Comparison of ENCODE assay signal across 23 cellular contexts in genomic region chr1:61420909-61421835, GRCh38.
DNase-seq lines count a peak whose midpoint lies in the region; ATAC-seq and TF ChIP-seq lines count a peak whose summit lies in the region.
"Had no signal": no experiment of that assay in that cellular context is flagged by ENCODE, and none has a peak within 500 bp of the region (broad histone marks: within the 10 kb centered on the region; RNA-seq: fewer than 3 reads in every experiment).

No MANE protein-coding gene starts in this region.

- H3K4me2 ChIP-seq in MM.1S (ENCODE audit: low read depth, low read length), result peak overlapping the region; percentile 70; the same call in 1 of the 2 replicates
- H3K4me2 ChIP-seq: BLaER1 had no signal

- no peak overlapping the region for H2AFZ ChIP-seq in MM.1S (ENCODE audit: low read length)

- in situ Hi-C loops in transverse colon (cut with MboI; ENCODE audit: low pct_ligation_motif_present in 1 of 4, low pct_unique_long_range_greater_than_20kb in 1 of 4, low sequenced_read_pairs in 3 of 4), result no loop called here

- H3K9me3 ChIP-seq in MM.1S (replicated peaks; ENCODE audit: insufficient read depth, low read length) (no peaks in the 10 kb centered on the region), heart right ventricle (no peaks in the 10 kb centered on the region), transverse colon (no peaks in the 10 kb centered on the region), prostate gland (no peaks in the 10 kb centered on the region)
- H3K9me3 ChIP-seq: BLaER1, Caco-2, SJCRH30 had no signal

- TF ChIP-seq POLR2A in transverse colon (IDR thresholded peaks at IDR 0.05) (no peak), prostate gland (IDR thresholded peaks at IDR 0.05) (no peak)

- H3K27me3 Mint-ChIP-seq in nephron (ENCODE audit: low read depth), result no peaks in the 10 kb centered on the region
- H3K27me3 Mint-ChIP-seq: CD4-positive, alpha-beta T cell had no signal

- H3K4me3 Mint-ChIP-seq in nephron, result no peak overlapping the region
- H3K4me3 Mint-ChIP-seq: CD4-positive, alpha-beta T cell had no signal

- peak overlapping the region in 2 of 3 experiments; percentile 48 to 57 for H3K27ac Mint-ChIP-seq in nephron
- H3K27ac Mint-ChIP-seq: CD4-positive, alpha-beta T cell had no signal

- intact Hi-C loops in heart right ventricle (cut with DNase I), result no loop called here
- intact Hi-C loops in transverse colon (cut with DNase I; ENCODE audit: low total_unique reads), result no loop called here
- intact Hi-C loops in prostate gland (cut with DNase I), result no loop called here

- peaks cover 31% of the 10 kb centered on the region for H3K36me3 Mint-ChIP-seq in nephron (ENCODE audit: low read depth)

- H3K4me3 ChIP-seq in MM.1S (ENCODE audit: low read length) (no peak overlapping the region), heart right ventricle (no peak overlapping the region), transverse colon (no peak overlapping the region), prostate gland (no peak overlapping the region)
- H3K4me3 ChIP-seq: BLaER1, K562, SJCRH30 had no signal

- H3K4me1 ChIP-seq in MM.1S (ENCODE audit: low read length) (peaks cover 36% of the 10 kb centered on the region), heart right ventricle (peaks cover under 1 to 50% (median 39%) of the 10 kb centered on the region in 9 donors), transverse colon (peaks cover 0 to 7% (median 0%) of the 10 kb centered on the region in 4 donors), prostate gland (replicated peaks) (no peaks in the 10 kb centered on the region)
- H3K4me1 ChIP-seq: Caco-2 had no signal

- no peaks in the 10 kb centered on the region for H3K9me2 ChIP-seq in MM.1S (replicated peaks; ENCODE audit: insufficient read depth, low read length)

- H3K4me1 Mint-ChIP-seq in nephron, result peaks cover 31% of the 10 kb centered on the region

- DNase-seq in MM.1S (no peak), cerebellar cortex (ENCODE audit: low spot score) (peak; percentile 39), heart right ventricle (peak in 1 of 2 donors; percentile 42), mucosa of gallbladder (ENCODE audit: low spot score) (no peak), transverse colon (no peak), NCI-H1105 treated with DMSO at 0.1 percent for 48 hours (lab: John Stamatoyannopoulos, UW) (no peak), prostate gland (ENCODE audit: low spot score) (no peak)
- DNase-seq: ACHN; Caco-2; CD4-positive, alpha-beta T cell; DMS 273 treated with DMSO at 0.1 percent for 48 hours; DND-41; NCI-H1105; NCI-H2081; NCI-H2171; NCI-H345; NCI-H524; NCI-H774; SJCRH30 had no signal

- H3F3A ChIP-seq in MM.1S (ENCODE audit: insufficient read depth, low read length), result peaks cover 5% of the 10 kb centered on the region; the same call in 1 of the 2 replicates

- no peaks in the 10 kb centered on the region for H3K79me2 ChIP-seq in MM.1S (ENCODE audit: low read length)

- no peak for TF ChIP-seq EP300 in transverse colon (IDR thresholded peaks at IDR 0.05; ENCODE audit: low read depth)

- H3K36me3 ChIP-seq in MM.1S (replicated peaks; ENCODE audit: insufficient read depth, low read length) (no peaks in the 10 kb centered on the region), heart right ventricle (peaks cover 0 to 32% (median 0%) of the 10 kb centered on the region in 9 donors), transverse colon (peaks cover 0 to 11% (median 0%) of the 10 kb centered on the region in 4 donors), prostate gland (no peaks in the 10 kb centered on the region)
- H3K36me3 ChIP-seq: BLaER1 had no signal

- 52 to 63% methylated on average over 14 of the region's 14 CpGs for WGBS in heart right ventricle, 2 donors
- WGBS in transverse colon (ENCODE audit: low coverage in 1 of 2), 2 donors, result 84 to 88% methylated on average over 12 to 14 of the region's 14 CpGs
- 90% methylated on average over 14 of the region's 14 CpGs for WGBS in prostate gland

- no peak for TF ChIP-seq CTCF in MM.1S (IDR thresholded peaks at IDR 0.05; ENCODE audit: low read length)
- TF ChIP-seq CTCF in heart right ventricle (IDR thresholded peaks at IDR 0.05), result no peak
- no peak for TF ChIP-seq CTCF in nephron (IDR thresholded peaks at IDR 0.05; ENCODE audit: unreplicated experiment in 3 of 3)
- TF ChIP-seq CTCF in transverse colon (IDR thresholded peaks at IDR 0.05), result no peak
- no peak for TF ChIP-seq CTCF in prostate gland (IDR thresholded peaks at IDR 0.05)

- no peaks in the 10 kb centered on the region for H3K9me3 Mint-ChIP-seq in nephron
- H3K9me3 Mint-ChIP-seq: CD4-positive, alpha-beta T cell had no signal

- peak in 7 of 8 donors; percentile 49 to 95 (median 66) for ATAC-seq in heart right ventricle
- ATAC-seq: K562, Panc1 had no signal

- H3K27me3 ChIP-seq in MM.1S (replicated peaks; ENCODE audit: insufficient read depth, low read length) (no peaks in the 10 kb centered on the region), heart right ventricle (no peaks in the 10 kb centered on the region), transverse colon (no peaks in the 10 kb centered on the region), prostate gland (replicated peaks; ENCODE audit: insufficient read depth) (no peaks in the 10 kb centered on the region)
- H3K27me3 ChIP-seq: BLaER1, SJCRH30 had no signal

- H4K20me1 ChIP-seq in MM.1S (ENCODE audit: insufficient read depth, low read length), result no peaks in the 10 kb centered on the region
- H4K20me1 ChIP-seq: BLaER1 had no signal

- H3K27ac ChIP-seq in MM.1S (ENCODE audit: low read length) (peak overlapping the region; percentile 68; the same call in 1 of the 2 replicates), heart right ventricle (peak overlapping the region in 3 of 10 donors; percentile 5 to 61 (median 28)), transverse colon (no peak overlapping the region), prostate gland (no peak overlapping the region)
- H3K27ac ChIP-seq: BLaER1, SJCRH30 had no signal

- no peak overlapping the region for H3K9ac ChIP-seq in MM.1S (ENCODE audit: low read length)
- H3K9ac ChIP-seq: BLaER1 had no signal
